In the genomic region with DNA sequence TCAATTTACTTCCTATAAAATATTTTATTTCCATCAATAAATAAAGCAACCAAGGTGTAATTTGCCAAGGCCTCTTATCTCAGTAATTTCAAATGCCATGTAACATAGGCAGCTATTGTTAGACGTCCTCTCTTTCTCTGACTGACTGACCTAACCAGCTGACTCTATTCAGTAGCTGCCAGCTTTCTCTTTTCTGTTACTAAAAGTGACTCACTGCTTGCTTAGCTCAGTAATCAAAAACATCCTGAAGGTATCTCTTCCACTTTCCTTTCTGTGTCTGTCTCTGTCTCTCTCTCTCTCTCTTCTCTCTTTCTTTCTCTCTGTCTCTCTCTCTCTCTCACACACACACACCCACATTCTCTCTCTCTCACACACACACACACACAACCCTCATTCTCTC, we compare ENCODE assay signal across 9 cellular contexts.
A peak's percentile ranks its signal among the peaks of the same experiment; 100 is the strongest.
DNase-seq lines count a peak whose midpoint lies in the region; ATAC-seq lines count a peak whose summit lies in the region.
"Had no signal": no experiment of that assay in that cellular context is flagged by ENCODE, and none has a peak within 500 bp of the region (broad histone marks: within the 10 kb centered on the region; RNA-seq: fewer than 3 reads in every experiment).

No MANE protein-coding gene starts in this region.

- H3K4me1 Mint-ChIP-seq in activated CD4-positive, alpha-beta T cell treated with anti-CD3 and anti-CD28 coated beads for 36 hours = no peaks in the 10 kb centered on the region
- H3K4me1 Mint-ChIP-seq: CD8-positive, alpha-beta memory T cell had no signal

- CTCF ChIA-PET in activated CD4-positive, alpha-beta T cell treated with anti-CD3 and anti-CD28 coated beads for 36 hours (lab: Charles Lee) = no interaction called here

- POLR2A ChIA-PET in activated CD4-positive, alpha-beta T cell treated with anti-CD3 and anti-CD28 coated beads for 36 hours (lab: Charles Lee) = no interaction called here

- H3K9me3 Mint-ChIP-seq in activated CD4-positive, alpha-beta T cell treated with anti-CD3 and anti-CD28 coated beads for 36 hours (ENCODE audit: low read depth) = peaks cover 8% of the 10 kb centered on the region

- no peak overlapping the region for H3K4me3 Mint-ChIP-seq in activated CD4-positive, alpha-beta T cell treated with anti-CD3 and anti-CD28 coated beads for 36 hours
- H3K4me3 Mint-ChIP-seq: CD8-positive, alpha-beta memory T cell had no signal

- intact Hi-C loops in activated CD4-positive, alpha-beta T cell treated with anti-CD3 and anti-CD28 coated beads for 36 hours (cut with DNase I, micrococcal nuclease) = no loop called here

- H3K27ac Mint-ChIP-seq in activated CD4-positive, alpha-beta T cell treated with anti-CD3 and anti-CD28 coated beads for 36 hours = no peak overlapping the region
- H3K27ac Mint-ChIP-seq: CD8-positive, alpha-beta memory T cell had no signal

- ATAC-seq in HG03280 (IDR thresholded peaks at IDR 0.05; ENCODE audit: unreplicated experiment) (peak; percentile 84), HG02763 (IDR thresholded peaks at IDR 0.05; ENCODE audit: unreplicated experiment) (no peak)
- ATAC-seq in activated CD4-positive, alpha-beta T cell treated with anti-CD3 and anti-CD28 coated beads for 36 hours = no peak

- H3K36me3 Mint-ChIP-seq in activated CD4-positive, alpha-beta T cell treated with anti-CD3 and anti-CD28 coated beads for 36 hours (ENCODE audit: low read depth) = no peaks in the 10 kb centered on the region
- H3K36me3 Mint-ChIP-seq: CD8-positive, alpha-beta memory T cell had no signal

- H3K27me3 Mint-ChIP-seq in activated CD4-positive, alpha-beta T cell treated with anti-CD3 and anti-CD28 coated beads for 36 hours = no peaks in the 10 kb centered on the region
- H3K27me3 Mint-ChIP-seq: CD8-positive, alpha-beta memory T cell had no signal

- DNase-seq in Daoy (ENCODE audit: low read depth) (peak; percentile 29), SHP77 (lab: John Stamatoyannopoulos, UW) (peak; percentile 8 to 12), hippocampal formation (lab: John Stamatoyannopoulos, UW) (peak; percentile 25 to 85), NCI-H146 treated with DMSO at 0.1 percent for 48 hours (lab: John Stamatoyannopoulos, UW; ENCODE audit: unreplicated experiment) (no peak)
- DNase-seq in activated T-cell treated with anti-CD3 and anti-CD28 coated beads, Interleukin-2, amount 50 U/mL, for 48 hours = no peak
- no peak for DNase-seq in activated CD4-positive, alpha-beta T cell treated with anti-CD3 and anti-CD28 coated beads for 36 hours
- DNase-seq: CD8-positive, alpha-beta memory T cell had no signal

Comparison
In these comparisons a context has a peak if more than half of its experiments do, and no peak if none do; other contexts are left out.
1. DNase-seq: peak in Daoy (single experiment), SHP77 (2 of 2) and hippocampal formation (2 of 2); none in NCI-H146 treated with DMSO at 0.1 percent for 48 hours (single experiment), activated T-cell treated with anti-CD3 and anti-CD28 coated beads, Interleukin-2, amount 50 U/mL, for 48 hours (0 of 2) and activated CD4-positive, alpha-beta T cell treated with anti-CD3 and anti-CD28 coated beads for 36 hours (single experiment).